ENCODE assay signal across 29 cellular contexts in the genomic region with DNA sequence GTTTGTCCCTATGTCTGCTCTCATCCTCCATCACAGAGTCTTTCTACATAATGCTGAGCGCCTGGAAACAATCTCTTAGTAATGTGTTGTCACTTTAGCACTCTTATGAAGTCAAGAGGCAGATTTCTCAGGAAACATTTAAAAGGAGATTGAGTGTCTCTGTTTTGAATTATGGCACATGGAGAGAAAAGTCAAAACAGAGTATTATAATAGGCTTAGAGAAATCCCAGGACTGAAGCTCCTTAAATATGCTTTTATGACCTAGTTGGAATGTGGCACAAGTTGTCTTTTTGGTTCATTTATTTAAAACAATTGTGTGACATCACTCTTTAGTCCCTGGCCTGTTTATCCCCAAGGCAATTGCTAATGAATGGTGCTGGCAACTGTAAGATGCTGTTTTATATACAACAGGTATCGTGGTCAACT.
DNase-seq lines count a peak whose midpoint lies in the region; ATAC-seq, FAIRE-seq and TF ChIP-seq lines count a peak whose summit lies in the region.
"Had no signal": no experiment of that assay in that cellular context is flagged by ENCODE, and none has a peak within 500 bp of the region (broad histone marks: within the 10 kb centered on the region; RNA-seq: fewer than 3 reads in every experiment).

No MANE protein-coding gene starts in this region.

- H3K4me3 ChIP-seq in A549 = no peak overlapping the region
- no peak overlapping the region for H3K4me3 ChIP-seq in HEK293 (ENCODE audit: low read depth, low read length)
- H3K4me3 ChIP-seq: lung, stomach, upper lobe of right lung had no signal

- no peaks in the 10 kb centered on the region for H3K27me3 Mint-ChIP-seq in mesothelial cell of epicardium (ENCODE audit: low read depth)
- H3K27me3 Mint-ChIP-seq in type B pancreatic cell = no peaks in the 10 kb centered on the region
- H3K27me3 Mint-ChIP-seq: brain; CD4-positive, alpha-beta T cell; naive thymus-derived CD8-positive, alpha-beta T cell had no signal

- TF ChIP-seq CTCF in A549 (IDR thresholded peaks at IDR 0.05) (no peak), HEK293 (tag by site-specific recombination; IDR thresholded peaks at IDR 0.05) (no peak), mesothelial cell of epicardium (IDR thresholded peaks at IDR 0.05; ENCODE audit: unreplicated experiment) (no peak), type B pancreatic cell (conservative IDR thresholded peaks at IDR 0.05) (no peak)

- H3K36me3 ChIP-seq in HEK293 (ENCODE audit: control insufficient read depth in 2 of 2, insufficient read depth in 1 of 2, low read length in 2 of 2) = no peaks in the 10 kb centered on the region
- H3K36me3 ChIP-seq: stomach, upper lobe of right lung had no signal

- H3K27ac ChIP-seq in A549 (peak overlapping the region; percentile 38 to 67; a peak in 4 of 6 replicates), HEK293 (ENCODE audit: extremely low read depth, low read depth, low read length) (no peak overlapping the region)
- H3K27ac ChIP-seq: stomach, upper lobe of right lung had no signal

- CTCF ChIA-PET in A549 (lab: Yijun Ruan, JAX) (no interaction called here), HEK293 (lab: Yijun Ruan, JAX) (no interaction called here)

- H3K27ac Mint-ChIP-seq in mesothelial cell of epicardium = peak overlapping the region; percentile 23
- H3K27ac Mint-ChIP-seq in type B pancreatic cell = no peak overlapping the region
- H3K27ac Mint-ChIP-seq: activated naive CD4-positive, alpha-beta T cell treated with anti-CD3 and anti-CD28 coated beads, Interleukin-2, amount 50 U/mL, for 72 hours; activated T-helper 1 cell treated with anti-CD3 and anti-CD28 coated beads, Interleukin-12 subunit alpha, Interleukin-12 subunit beta, Interleukin-2, Interleukin-4 antibody, amounts not matched to agents 30 ng/mL and 10 ng/mL and 1 ng/mL, durations not matched to agents 14 hours and 24 hours and 36 hours; CD4-positive, alpha-beta T cell; progenitor cell of endocrine pancreas had no signal

- H3K4me1 ChIP-seq in A549 = peaks cover 66% of the 10 kb centered on the region
- H3K4me1 ChIP-seq in HEK293 (ENCODE audit: control insufficient read depth, insufficient read depth, low read length) = peaks cover 10% of the 10 kb centered on the region
- H3K4me1 ChIP-seq: upper lobe of right lung had no signal

- no peak overlapping the region for H3K4me2 ChIP-seq in A549

- H3K36me3 Mint-ChIP-seq in mesothelial cell of epicardium = no peaks in the 10 kb centered on the region
- H3K36me3 Mint-ChIP-seq in type B pancreatic cell = no peaks in the 10 kb centered on the region
- H3K36me3 Mint-ChIP-seq: brain had no signal

- H3K9me3 Mint-ChIP-seq in mesothelial cell of epicardium = no peaks in the 10 kb centered on the region
- H3K9me3 Mint-ChIP-seq in type B pancreatic cell = no peaks in the 10 kb centered on the region
- H3K9me3 Mint-ChIP-seq: activated T-helper 1 cell treated with anti-CD3 and anti-CD28 coated beads, Interleukin-12 subunit alpha, Interleukin-12 subunit beta, Interleukin-2, Interleukin-4 antibody, amounts not matched to agents 30 ng/mL and 10 ng/mL and 1 ng/mL, durations not matched to agents 14 hours and 24 hours and 36 hours; brain; CD4-positive, alpha-beta T cell; naive thymus-derived CD8-positive, alpha-beta T cell had no signal

- POLR2A ChIA-PET in A549 (lab: Yijun Ruan, JAX) (no interaction called here), HEK293 (lab: Yijun Ruan, JAX) (no interaction called here)

- ATAC-seq in A549 = no peak
- peak; percentile 81 for ATAC-seq in SK-N-SH treated with all-trans-retinoic acid at 6 μM for 48 hours
- no peak for ATAC-seq in GM21423 (IDR thresholded peaks at IDR 0.05; ENCODE audit: unreplicated experiment)
- ATAC-seq: activated naive CD4-positive, alpha-beta T cell treated with anti-CD3 and anti-CD28 coated beads, Interleukin-2, amount 50 U/mL, for 72 hours; naive thymus-derived CD8-positive, alpha-beta T cell; upper lobe of right lung had no signal

- no peak for TF ChIP-seq POLR2A in A549 (IDR thresholded peaks at IDR 0.05; ENCODE audit: low read length)

- 92% methylated on average over 2 of the region's 2 CpGs for WGBS in A549 (ENCODE audit: missing lambda C conversion rate)

- no peak for FAIRE-seq in A549 (lab: Jason Lieb, UNC)
- FAIRE-seq: colon, endometrium, keratinocyte, small intestine had no signal

- TF ChIP-seq RAD21 in A549 (conservative IDR thresholded peaks at IDR 0.05 in 1 of 2, IDR thresholded peaks at IDR 0.05 in 1 of 2) = no peak

- no peak for DNase-seq in A549 (ENCODE audit: low read depth in 1 of 2, low spot score in 1 of 2)
- no peak for DNase-seq in mesothelial cell of epicardium (ENCODE audit: low spot score in 2 of 2, unreplicated experiment in 2 of 2)
- no peak for DNase-seq in HK-2 (ENCODE audit: unreplicated experiment)
- no peak for DNase-seq in type B pancreatic cell (ENCODE audit: extremely low spot score, unreplicated experiment)
- no peak for DNase-seq in RKO (ENCODE audit: low spot score)
- DNase-seq: activated CD4-positive, CD25-positive, alpha-beta regulatory T cell treated with anti-CD3 and anti-CD28 coated beads, Interleukin-2, amount 50 U/mL, for 72 hours; CD4-positive, alpha-beta T cell; hippocampal formation; KG1; naive thymus-derived CD8-positive, alpha-beta T cell; NCI-H1048; NCI-H2171 treated with DMSO at 0.1 percent for 48 hours; NCI-H748 treated with DMSO at 0.1 percent for 48 hours; small intestine; stimulated activated CD4-positive, alpha-beta T cell treated with anti-CD3 and anti-CD28 coated beads, Interleukin-4, amount 100 ng/mL, for 1 hour; stomach; T1000; upper lobe of right lung had no signal

- TF ChIP-seq EP300 in A549 (IDR thresholded peaks at IDR 0.05) = no peak

- H3K4me3 Mint-ChIP-seq in mesothelial cell of epicardium (no peak overlapping the region), type B pancreatic cell (no peak overlapping the region)
- H3K4me3 Mint-ChIP-seq: activated T-helper 1 cell treated with anti-CD3 and anti-CD28 coated beads, Interleukin-12 subunit alpha, Interleukin-12 subunit beta, Interleukin-2, Interleukin-4 antibody, amounts not matched to agents 30 ng/mL and 10 ng/mL and 1 ng/mL, durations not matched to agents 14 hours and 24 hours and 36 hours; brain; CD4-positive, alpha-beta T cell; naive thymus-derived CD8-positive, alpha-beta T cell had no signal

- H3K9me3 ChIP-seq in A549 (no peaks in the 10 kb centered on the region), HEK293 (ENCODE audit: control insufficient read depth, insufficient read depth, low read depth, low read length) (no peaks in the 10 kb centered on the region)
- H3K9me3 ChIP-seq: stomach, upper lobe of right lung had no signal

- H3K4me1 Mint-ChIP-seq in mesothelial cell of epicardium = peaks cover 29% of the 10 kb centered on the region
- H3K4me1 Mint-ChIP-seq in type B pancreatic cell (ENCODE audit: unreplicated experiment) = peaks cover 23% of the 10 kb centered on the region

TF ChIP-seq in A549, 52 proteins besides CTCF, POLR2A, EP300 and RAD21 (continues in another document):
- TF ChIP-seq ZC3H11A (IDR thresholded peaks at IDR 0.05) = no peak
- no peak for TF ChIP-seq CBX8 (IDR thresholded peaks at IDR 0.05)
- TF ChIP-seq HDAC2 (IDR thresholded peaks at IDR 0.05) = no peak
- no peak for TF ChIP-seq SMC3 (IDR thresholded peaks at IDR 0.05)
- TF ChIP-seq NPAS2 (CRISPR knock-in tag; IDR thresholded peaks at IDR 0.05; ENCODE audit: borderline replicate concordance) = no peak
- TF ChIP-seq MAZ (IDR thresholded peaks at IDR 0.05; ENCODE audit: borderline replicate concordance, low read depth, low read length) = no peak
- TF ChIP-seq KDM1A (IDR thresholded peaks at IDR 0.05; ENCODE audit: low read depth) = no peak

TF ChIP-seq in HEK293, 187 proteins besides CTCF, POLR2A, EP300 and RAD21 (continues in another document):
- TF ChIP-seq ZNF239 (tag by site-specific recombination; IDR thresholded peaks at IDR 0.05) (no peak), PRDM1 (tag by site-specific recombination; IDR thresholded peaks at IDR 0.05) (no peak), FEZF1 (tag by site-specific recombination; IDR thresholded peaks at IDR 0.05) (peak; percentile 68), ZNF596 (tag by site-specific recombination; IDR thresholded peaks at IDR 0.05) (no peak), RBAK (tag by site-specific recombination; IDR thresholded peaks at IDR 0.05) (no peak)

TF ChIP-seq in SK-N-SH treated with all-trans-retinoic acid at 6 μM for 48 hours, 23 proteins besides CTCF, POLR2A, EP300 and RAD21 (continues in another document):
- no peak for TF ChIP-seq PPARA (CRISPR knock-in tag; IDR thresholded peaks at IDR 0.05; ENCODE audit: borderline replicate concordance)
- TF ChIP-seq CSDC2 (CRISPR knock-in tag; IDR thresholded peaks at IDR 0.05) = no peak
- TF ChIP-seq ZNF8 (CRISPR knock-in tag; IDR thresholded peaks at IDR 0.05) = peak; percentile 53
- TF ChIP-seq TSHZ2 (CRISPR knock-in tag; IDR thresholded peaks at IDR 0.05) = peak; percentile 97
